In the genomic region with DNA sequence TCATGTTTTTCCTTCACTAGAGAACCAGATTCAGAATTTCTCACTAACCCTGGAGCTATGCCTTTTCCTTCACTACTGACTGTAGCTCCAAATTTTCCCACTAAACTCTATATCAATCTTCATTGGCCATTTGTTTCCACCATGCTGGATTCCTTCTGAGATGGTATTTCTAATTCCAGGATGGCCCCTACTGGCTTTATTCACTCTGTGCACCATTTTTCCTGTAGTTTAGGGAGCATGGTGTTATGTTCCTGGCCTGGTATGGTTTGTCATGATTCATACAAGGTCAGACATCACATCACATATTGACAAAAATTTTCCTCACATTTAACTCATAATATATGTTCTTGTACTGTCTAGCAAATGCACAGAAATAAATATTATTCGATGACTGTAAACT, we compare ENCODE assay signal across 1 cellular context.
TF ChIP-seq lines count a peak whose summit lies in the region.

No MANE protein-coding gene starts in this region.

TF ChIP-seq in H1, 55 proteins besides CTCF, POLR2A, EP300 and RAD21:
- TF ChIP-seq SIX5 (IDR thresholded peaks at IDR 0.05; ENCODE audit: low read depth, low read length) (no peak), POLR2AphosphoS5 (IDR thresholded peaks at IDR 0.05; ENCODE audit: low read depth, low read length) (no peak), FOSL1 (IDR thresholded peaks at IDR 0.05; ENCODE audit: insufficient read depth, low read depth, low read length) (no peak), TAF1 (IDR thresholded peaks at IDR 0.05; ENCODE audit: low read depth, low read length) (no peak), RBBP5 (IDR thresholded peaks at IDR 0.05; ENCODE audit: borderline replicate concordance, low read depth, low read length) (no peak), CBX5 (IDR thresholded peaks at IDR 0.05; ENCODE audit: low read depth, low read length) (no peak), BRCA1 (IDR thresholded peaks at IDR 0.05; ENCODE audit: low read depth, low read length) (no peak)
- TF ChIP-seq, protein P1, sequence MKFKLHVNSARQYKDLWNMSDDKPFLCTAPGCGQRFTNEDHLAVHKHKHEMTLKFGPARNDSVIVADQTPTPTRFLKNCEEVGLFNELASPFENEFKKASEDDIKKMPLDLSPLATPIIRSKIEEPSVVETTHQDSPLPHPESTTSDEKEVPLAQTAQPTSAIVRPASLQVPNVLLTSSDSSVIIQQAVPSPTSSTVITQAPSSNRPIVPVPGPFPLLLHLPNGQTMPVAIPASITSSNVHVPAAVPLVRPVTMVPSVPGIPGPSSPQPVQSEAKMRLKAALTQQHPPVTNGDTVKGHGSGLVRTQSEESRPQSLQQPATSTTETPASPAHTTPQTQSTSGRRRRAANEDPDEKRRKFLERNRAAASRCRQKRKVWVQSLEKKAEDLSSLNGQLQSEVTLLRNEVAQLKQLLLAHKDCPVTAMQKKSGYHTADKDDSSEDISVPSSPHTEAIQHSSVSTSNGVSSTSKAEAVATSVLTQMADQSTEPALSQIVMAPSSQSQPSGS (IDR thresholded peaks at IDR 0.05; ENCODE audit: low read length): no peak
